In genomic region chr10:55474258-55474657, GRCh38 we compare ENCODE assay signal across 34 cellular contexts.
"Had no signal": no experiment of that assay in that cellular context is flagged by ENCODE, and none has a peak within 500 bp of the region (broad histone marks: within the 10 kb centered on the region; RNA-seq: fewer than 3 reads in every experiment).

No MANE protein-coding gene starts in this region.

- H3K36me3 ChIP-seq: MG63 had no signal

- H3K4me3 ChIP-seq: MG63 had no signal

- DNase-seq: Karpas-422, Kasumi-1, MG63, MM.1S, MV-4-11, NCI-H1048, NCI-H1092, NCI-H1092 treated with DMSO at 0.1 percent for 48 hours, NCI-H1105, NCI-H1105 treated with DMSO at 0.1 percent for 48 hours, NCI-H1417, NCI-H1417 treated with DMSO at 0.1 percent for 48 hours, NCI-H1436, NCI-H1436 treated with DMSO at 0.1 percent for 48 hours, NCI-H146, NCI-H1694, NCI-H1694 treated with DMSO at 0.1 percent for 48 hours, NCI-H187, NCI-H187 treated with DMSO at 0.1 percent for 48 hours, NCI-H1930, NCI-H2029, NCI-H2029 treated with DMSO at 0.1 percent for 48 hours, NCI-H2081, NCI-H2081 treated with DMSO at 0.1 percent for 48 hours, NCI-H2107, NCI-H2171, NCI-H2171 treated with DMSO at 0.1 percent for 48 hours, NCI-H226, NCI-H345, NCI-H446, NCI-H446 treated with DMSO at 0.1 percent for 48 hours, NCI-H510A, NCI-H510A treated with DMSO at 0.1 percent for 48 hours, NCI-H524 had no signal

- H3K9me3 ChIP-seq: MG63 had no signal

- H3K27me3 ChIP-seq: MG63 had no signal
